ENCODE assay signal across 3 cellular contexts in the genomic region with DNA sequence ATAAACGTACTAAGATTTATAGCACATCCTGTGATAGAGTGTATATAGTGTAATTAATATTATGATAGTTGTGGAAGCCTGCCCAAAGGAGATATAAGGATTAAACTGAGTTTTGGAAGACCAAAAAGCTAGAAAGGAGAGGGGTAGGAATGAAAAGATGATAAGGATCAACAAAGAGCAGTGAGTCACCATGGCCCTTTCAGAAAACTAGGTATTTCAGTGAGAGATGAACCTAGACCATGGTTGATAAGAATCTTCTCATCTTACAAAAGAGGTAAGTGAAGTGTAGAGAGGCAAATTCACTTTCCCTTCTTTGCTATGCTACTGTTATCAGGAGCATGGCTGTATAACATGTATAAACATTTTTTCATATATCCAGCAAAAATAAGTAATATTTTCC.
TF ChIP-seq lines count a peak whose summit lies in the region.

No MANE protein-coding gene starts in this region.

TF ChIP-seq in SK-N-SH, 30 proteins besides CTCF, POLR2A, EP300 and RAD21 (continued from another document and continues in another):
- TF ChIP-seq TAF1 (IDR thresholded peaks at IDR 0.05; ENCODE audit: borderline replicate concordance, low read depth, low read length) (no peak), FOSL2 (IDR thresholded peaks at IDR 0.05; ENCODE audit: borderline replicate concordance, low read depth) (0 out of 2 replicates have a peak, but pooled peaks have one; percentile 21), JUND (IDR thresholded peaks at IDR 0.05) (peak; percentile 32), CHD2 (IDR thresholded peaks at IDR 0.05; ENCODE audit: low read length, partially characterized antibody) (no peak), NRF1 (IDR thresholded peaks at IDR 0.05; ENCODE audit: low read depth, low read length) (no peak), NFIC (IDR thresholded peaks at IDR 0.05; ENCODE audit: borderline replicate concordance) (no peak), USF1 (IDR thresholded peaks at IDR 0.05; ENCODE audit: borderline replicate concordance, low read depth) (no peak), RFX5 (IDR thresholded peaks at IDR 0.05; ENCODE audit: low read length) (no peak), RCOR1 (IDR thresholded peaks at IDR 0.05; ENCODE audit: low read length) (no peak), MEF2A (IDR thresholded peaks at IDR 0.05; ENCODE audit: borderline replicate concordance, low read depth) (no peak), GATA2 (CRISPR knock-in tag; IDR thresholded peaks at IDR 0.05) (no peak), PBX3 (IDR thresholded peaks at IDR 0.05) (no peak), FOXM1 (IDR thresholded peaks at IDR 0.05; ENCODE audit: low read depth) (no peak)
- TF ChIP-seq, protein P1, sequence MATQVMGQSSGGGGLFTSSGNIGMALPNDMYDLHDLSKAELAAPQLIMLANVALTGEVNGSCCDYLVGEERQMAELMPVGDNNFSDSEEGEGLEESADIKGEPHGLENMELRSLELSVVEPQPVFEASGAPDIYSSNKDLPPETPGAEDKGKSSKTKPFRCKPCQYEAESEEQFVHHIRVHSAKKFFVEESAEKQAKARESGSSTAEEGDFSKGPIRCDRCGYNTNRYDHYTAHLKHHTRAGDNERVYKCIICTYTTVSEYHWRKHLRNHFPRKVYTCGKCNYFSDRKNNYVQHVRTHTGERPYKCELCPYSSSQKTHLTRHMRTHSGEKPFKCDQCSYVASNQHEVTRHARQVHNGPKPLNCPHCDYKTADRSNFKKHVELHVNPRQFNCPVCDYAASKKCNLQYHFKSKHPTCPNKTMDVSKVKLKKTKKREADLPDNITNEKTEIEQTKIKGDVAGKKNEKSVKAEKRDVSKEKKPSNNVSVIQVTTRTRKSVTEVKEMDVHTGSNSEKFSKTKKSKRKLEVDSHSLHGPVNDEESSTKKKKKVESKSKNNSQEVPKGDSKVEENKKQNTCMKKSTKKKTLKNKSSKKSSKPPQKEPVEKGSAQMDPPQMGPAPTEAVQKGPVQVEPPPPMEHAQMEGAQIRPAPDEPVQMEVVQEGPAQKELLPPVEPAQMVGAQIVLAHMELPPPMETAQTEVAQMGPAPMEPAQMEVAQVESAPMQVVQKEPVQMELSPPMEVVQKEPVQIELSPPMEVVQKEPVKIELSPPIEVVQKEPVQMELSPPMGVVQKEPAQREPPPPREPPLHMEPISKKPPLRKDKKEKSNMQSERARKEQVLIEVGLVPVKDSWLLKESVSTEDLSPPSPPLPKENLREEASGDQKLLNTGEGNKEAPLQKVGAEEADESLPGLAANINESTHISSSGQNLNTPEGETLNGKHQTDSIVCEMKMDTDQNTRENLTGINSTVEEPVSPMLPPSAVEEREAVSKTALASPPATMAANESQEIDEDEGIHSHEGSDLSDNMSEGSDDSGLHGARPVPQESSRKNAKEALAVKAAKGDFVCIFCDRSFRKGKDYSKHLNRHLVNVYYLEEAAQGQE (IDR thresholded peaks at IDR 0.05; ENCODE audit: low read depth, low read length) = no peak

TF ChIP-seq in SK-N-SH treated with all-trans-retinoic acid at 6 μM for 48 hours, 23 proteins besides CTCF, POLR2A, EP300 and RAD21:
- TF ChIP-seq, protein P2, sequence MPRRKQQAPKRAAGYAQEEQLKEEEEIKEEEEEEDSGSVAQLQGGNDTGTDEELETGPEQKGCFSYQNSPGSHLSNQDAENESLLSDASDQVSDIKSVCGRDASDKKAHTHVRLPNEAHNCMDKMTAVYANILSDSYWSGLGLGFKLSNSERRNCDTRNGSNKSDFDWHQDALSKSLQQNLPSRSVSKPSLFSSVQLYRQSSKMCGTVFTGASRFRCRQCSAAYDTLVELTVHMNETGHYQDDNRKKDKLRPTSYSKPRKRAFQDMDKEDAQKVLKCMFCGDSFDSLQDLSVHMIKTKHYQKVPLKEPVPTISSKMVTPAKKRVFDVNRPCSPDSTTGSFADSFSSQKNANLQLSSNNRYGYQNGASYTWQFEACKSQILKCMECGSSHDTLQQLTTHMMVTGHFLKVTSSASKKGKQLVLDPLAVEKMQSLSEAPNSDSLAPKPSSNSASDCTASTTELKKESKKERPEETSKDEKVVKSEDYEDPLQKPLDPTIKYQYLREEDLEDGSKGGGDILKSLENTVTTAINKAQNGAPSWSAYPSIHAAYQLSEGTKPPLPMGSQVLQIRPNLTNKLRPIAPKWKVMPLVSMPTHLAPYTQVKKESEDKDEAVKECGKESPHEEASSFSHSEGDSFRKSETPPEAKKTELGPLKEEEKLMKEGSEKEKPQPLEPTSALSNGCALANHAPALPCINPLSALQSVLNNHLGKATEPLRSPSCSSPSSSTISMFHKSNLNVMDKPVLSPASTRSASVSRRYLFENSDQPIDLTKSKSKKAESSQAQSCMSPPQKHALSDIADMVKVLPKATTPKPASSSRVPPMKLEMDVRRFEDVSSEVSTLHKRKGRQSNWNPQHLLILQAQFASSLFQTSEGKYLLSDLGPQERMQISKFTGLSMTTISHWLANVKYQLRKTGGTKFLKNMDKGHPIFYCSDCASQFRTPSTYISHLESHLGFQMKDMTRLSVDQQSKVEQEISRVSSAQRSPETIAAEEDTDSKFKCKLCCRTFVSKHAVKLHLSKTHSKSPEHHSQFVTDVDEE (CRISPR knock-in tag; IDR thresholded peaks at IDR 0.05) = no peak
- TF ChIP-seq ZFP3 (CRISPR knock-in tag; IDR thresholded peaks at IDR 0.05) = no peak
- no peak for TF ChIP-seq OSR1 (CRISPR knock-in tag; IDR thresholded peaks at IDR 0.05)
- TF ChIP-seq PPARA (CRISPR knock-in tag; IDR thresholded peaks at IDR 0.05; ENCODE audit: borderline replicate concordance) = no peak
- TF ChIP-seq, protein P3, sequence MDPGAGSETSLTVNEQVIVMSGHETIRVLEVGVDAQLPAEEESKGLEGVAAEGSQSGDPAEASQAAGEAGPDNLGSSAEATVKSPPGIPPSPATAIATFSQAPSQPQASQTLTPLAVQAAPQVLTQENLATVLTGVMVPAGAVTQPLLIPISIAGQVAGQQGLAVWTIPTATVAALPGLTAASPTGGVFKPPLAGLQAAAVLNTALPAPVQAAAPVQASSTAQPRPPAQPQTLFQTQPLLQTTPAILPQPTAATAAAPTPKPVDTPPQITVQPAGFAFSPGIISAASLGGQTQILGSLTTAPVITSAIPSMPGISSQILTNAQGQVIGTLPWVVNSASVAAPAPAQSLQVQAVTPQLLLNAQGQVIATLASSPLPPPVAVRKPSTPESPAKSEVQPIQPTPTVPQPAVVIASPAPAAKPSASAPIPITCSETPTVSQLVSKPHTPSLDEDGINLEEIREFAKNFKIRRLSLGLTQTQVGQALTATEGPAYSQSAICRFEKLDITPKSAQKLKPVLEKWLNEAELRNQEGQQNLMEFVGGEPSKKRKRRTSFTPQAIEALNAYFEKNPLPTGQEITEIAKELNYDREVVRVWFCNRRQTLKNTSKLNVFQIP (CRISPR knock-in tag; IDR thresholded peaks at IDR 0.05; ENCODE audit: borderline replicate concordance, low read depth) = no peak
- TF ChIP-seq, protein P4, sequence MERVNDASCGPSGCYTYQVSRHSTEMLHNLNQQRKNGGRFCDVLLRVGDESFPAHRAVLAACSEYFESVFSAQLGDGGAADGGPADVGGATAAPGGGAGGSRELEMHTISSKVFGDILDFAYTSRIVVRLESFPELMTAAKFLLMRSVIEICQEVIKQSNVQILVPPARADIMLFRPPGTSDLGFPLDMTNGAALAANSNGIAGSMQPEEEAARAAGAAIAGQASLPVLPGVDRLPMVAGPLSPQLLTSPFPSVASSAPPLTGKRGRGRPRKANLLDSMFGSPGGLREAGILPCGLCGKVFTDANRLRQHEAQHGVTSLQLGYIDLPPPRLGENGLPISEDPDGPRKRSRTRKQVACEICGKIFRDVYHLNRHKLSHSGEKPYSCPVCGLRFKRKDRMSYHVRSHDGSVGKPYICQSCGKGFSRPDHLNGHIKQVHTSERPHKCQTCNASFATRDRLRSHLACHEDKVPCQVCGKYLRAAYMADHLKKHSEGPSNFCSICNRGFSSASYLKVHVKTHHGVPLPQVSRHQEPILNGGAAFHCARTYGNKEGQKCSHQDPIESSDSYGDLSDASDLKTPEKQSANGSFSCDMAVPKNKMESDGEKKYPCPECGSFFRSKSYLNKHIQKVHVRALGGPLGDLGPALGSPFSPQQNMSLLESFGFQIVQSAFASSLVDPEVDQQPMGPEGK (CRISPR knock-in tag; IDR thresholded peaks at IDR 0.05; ENCODE audit: borderline replicate concordance) = no peak
TF ChIP-seq in SK-N-SH treated with all-trans-retinoic acid at 6 μM for 48 hours: peak in this region for 0.

TF ChIP-seq in HEK293, 187 proteins besides CTCF, POLR2A, EP300 and RAD21 (continued from another document and continues in another):
- TF ChIP-seq HIC1 (tag by site-specific recombination; IDR thresholded peaks at IDR 0.05) (no peak), ZBTB17 (tag by site-specific recombination; IDR thresholded peaks at IDR 0.05) (no peak), ELK4 (IDR thresholded peaks at IDR 0.05; ENCODE audit: borderline replicate concordance, low read depth, low read length) (no peak), ZNF548 (tag by site-specific recombination; IDR thresholded peaks at IDR 0.05) (no peak), GLI2 (tag by site-specific recombination; IDR thresholded peaks at IDR 0.05; ENCODE audit: borderline replicate concordance, low read depth) (no peak), OSR2 (tag by site-specific recombination; IDR thresholded peaks at IDR 0.05) (peak; percentile 32; the same call in 1 of the 2 replicates), ZNF292 (tag by site-specific recombination; IDR thresholded peaks at IDR 0.05; ENCODE audit: borderline replicate concordance, low read depth) (no peak), ZNF404 (tag by site-specific recombination; IDR thresholded peaks at IDR 0.05) (no peak), ZNF830 (tag by site-specific recombination; IDR thresholded peaks at IDR 0.05; ENCODE audit: low read depth) (no peak), ZNF202 (tag by site-specific recombination; IDR thresholded peaks at IDR 0.05; ENCODE audit: borderline replicate concordance) (no peak), PRDM1 (tag by site-specific recombination; IDR thresholded peaks at IDR 0.05) (peak; percentile 66), ZFP37 (tag by site-specific recombination; IDR thresholded peaks at IDR 0.05) (no peak), ZNF785 (tag by site-specific recombination; IDR thresholded peaks at IDR 0.05) (no peak), ZNF658 (tag by site-specific recombination; IDR thresholded peaks at IDR 0.05) (no peak), ZNF37A (tag by site-specific recombination; IDR thresholded peaks at IDR 0.05) (no peak), SCRT2 (tag by site-specific recombination; IDR thresholded peaks at IDR 0.05) (no peak), ZNF155 (tag by site-specific recombination; IDR thresholded peaks at IDR 0.05) (no peak), ZNF629 (tag by site-specific recombination; IDR thresholded peaks at IDR 0.05) (0 out of 2 replicates have a peak, but pooled peaks have one; percentile 19), PRDM6 (tag by site-specific recombination; IDR thresholded peaks at IDR 0.05) (0 out of 2 replicates have a peak, but pooled peaks have one; percentile 8), ZBTB1 (tag by site-specific recombination; IDR thresholded peaks at IDR 0.05) (no peak), ZSCAN23 (tag by site-specific recombination; IDR thresholded peaks at IDR 0.05) (no peak), BCL11A (tag by site-specific recombination; IDR thresholded peaks at IDR 0.05; ENCODE audit: low read depth) (no peak), SP3 (tag by site-specific recombination; IDR thresholded peaks at IDR 0.05) (no peak), ZNF639 (tag by site-specific recombination; IDR thresholded peaks at IDR 0.05) (no peak)
- TF ChIP-seq, protein P5, sequence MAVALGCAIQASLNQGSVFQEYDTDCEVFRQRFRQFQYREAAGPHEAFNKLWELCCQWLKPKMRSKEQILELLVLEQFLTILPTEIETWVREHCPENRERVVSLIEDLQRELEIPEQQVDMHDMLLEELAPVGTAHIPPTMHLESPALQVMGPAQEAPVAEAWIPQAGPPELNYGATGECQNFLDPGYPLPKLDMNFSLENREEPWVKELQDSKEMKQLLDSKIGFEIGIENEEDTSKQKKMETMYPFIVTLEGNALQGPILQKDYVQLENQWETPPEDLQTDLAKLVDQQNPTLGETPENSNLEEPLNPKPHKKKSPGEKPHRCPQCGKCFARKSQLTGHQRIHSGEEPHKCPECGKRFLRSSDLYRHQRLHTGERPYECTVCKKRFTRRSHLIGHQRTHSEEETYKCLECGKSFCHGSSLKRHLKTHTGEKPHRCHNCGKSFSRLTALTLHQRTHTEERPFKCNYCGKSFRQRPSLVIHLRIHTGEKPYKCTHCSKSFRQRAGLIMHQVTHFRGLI (tag by site-specific recombination; IDR thresholded peaks at IDR 0.05) = no peak
